ENCODE assay signal across 12 cellular contexts in the genomic region with DNA sequence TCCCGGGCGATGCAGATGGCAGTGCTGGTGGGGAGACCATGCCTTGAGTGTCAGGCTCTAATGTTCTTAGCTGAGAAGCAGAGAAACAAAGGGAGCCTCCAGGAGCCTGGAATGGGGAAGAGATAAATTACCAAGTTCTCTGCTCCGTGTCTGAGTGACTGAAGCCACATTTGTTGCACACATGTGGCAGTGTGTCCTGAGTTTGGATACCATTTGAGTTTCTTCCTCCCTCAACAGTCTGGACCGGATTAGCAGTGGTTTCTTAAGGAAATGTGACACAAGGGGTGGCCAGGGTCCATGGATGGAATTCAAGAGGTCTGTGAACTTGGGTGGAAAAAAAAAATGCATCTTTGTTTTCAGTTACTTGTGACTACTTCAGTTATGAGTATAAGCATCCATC.
"Had no signal": no experiment of that assay in that cellular context is flagged by ENCODE, and none has a peak within 500 bp of the region (broad histone marks: within the 10 kb centered on the region; RNA-seq: fewer than 3 reads in every experiment).

No MANE protein-coding gene starts in this region.

- H3K27me3 Mint-ChIP-seq: activated B cell treated with CpG ODN at 0.5 μM for 24 hours; activated CD8-positive, alpha-beta T cell treated with anti-CD3 and anti-CD28 coated beads for 36 hours; activated T-helper 17 cell treated with anti-CD3 and anti-CD28 coated beads, Interleukin-2, amount 50 U/mL, for 72 hours had no signal

- DNase-seq: activated B cell treated with CpG ODN at 0.5 μM for 24 hours, MV-4-11, Right ventricle myocardium superior had no signal

- H3K4me1 Mint-ChIP-seq: activated T-helper 17 cell treated with anti-CD3 and anti-CD28 coated beads, Interleukin-2, amount 50 U/mL, for 72 hours had no signal

- H3K27ac Mint-ChIP-seq: activated B cell treated with CpG ODN at 0.5 μM for 24 hours; activated CD8-positive, alpha-beta T cell treated with anti-CD3 and anti-CD28 coated beads for 36 hours; activated naive CD4-positive, alpha-beta T cell treated with anti-CD3 and anti-CD28 coated beads, Interleukin-2, amount 50 U/mL, for 72 hours; activated T-cell treated with anti-CD3 and anti-CD28 coated beads, Interleukin-2, amount 50 U/mL, for 72 hours; activated T-helper 17 cell treated with anti-CD3 and anti-CD28 coated beads, Interleukin-2, amount 50 U/mL, for 72 hours had no signal

- H3K27ac ChIP-seq: adrenal gland, body of pancreas, PC-9, RWPE1 had no signal

- H3K4me3 ChIP-seq: adrenal gland, body of pancreas, breast epithelium, PC-9 had no signal

- H3K9me3 ChIP-seq: adrenal gland, body of pancreas, breast epithelium had no signal

- H3K9me3 Mint-ChIP-seq: activated B cell treated with CpG ODN at 0.5 μM for 24 hours; activated CD8-positive, alpha-beta T cell treated with anti-CD3 and anti-CD28 coated beads for 36 hours; activated naive CD4-positive, alpha-beta T cell treated with anti-CD3 and anti-CD28 coated beads, Interleukin-2, amount 50 U/mL, for 72 hours; activated T-cell treated with anti-CD3 and anti-CD28 coated beads, Interleukin-2, amount 50 U/mL, for 72 hours; activated T-helper 17 cell treated with anti-CD3 and anti-CD28 coated beads, Interleukin-2, amount 50 U/mL, for 72 hours had no signal

- H2AFZ ChIP-seq: PC-9 had no signal

- H3K36me3 ChIP-seq: adrenal gland, breast epithelium had no signal

- H3K27me3 ChIP-seq: adrenal gland, body of pancreas, breast epithelium had no signal

- H3K4me2 ChIP-seq: PC-9 had no signal

- H3K4me3 Mint-ChIP-seq: activated B cell treated with CpG ODN at 0.5 μM for 24 hours; activated CD8-positive, alpha-beta T cell treated with anti-CD3 and anti-CD28 coated beads for 36 hours; activated T-cell treated with anti-CD3 and anti-CD28 coated beads, Interleukin-2, amount 50 U/mL, for 72 hours; activated T-helper 17 cell treated with anti-CD3 and anti-CD28 coated beads, Interleukin-2, amount 50 U/mL, for 72 hours had no signal

- H3K36me3 Mint-ChIP-seq: activated naive CD4-positive, alpha-beta T cell treated with anti-CD3 and anti-CD28 coated beads, Interleukin-2, amount 50 U/mL, for 72 hours had no signal

- H3K4me1 ChIP-seq: adrenal gland, body of pancreas, breast epithelium had no signal
